In the genomic region with DNA sequence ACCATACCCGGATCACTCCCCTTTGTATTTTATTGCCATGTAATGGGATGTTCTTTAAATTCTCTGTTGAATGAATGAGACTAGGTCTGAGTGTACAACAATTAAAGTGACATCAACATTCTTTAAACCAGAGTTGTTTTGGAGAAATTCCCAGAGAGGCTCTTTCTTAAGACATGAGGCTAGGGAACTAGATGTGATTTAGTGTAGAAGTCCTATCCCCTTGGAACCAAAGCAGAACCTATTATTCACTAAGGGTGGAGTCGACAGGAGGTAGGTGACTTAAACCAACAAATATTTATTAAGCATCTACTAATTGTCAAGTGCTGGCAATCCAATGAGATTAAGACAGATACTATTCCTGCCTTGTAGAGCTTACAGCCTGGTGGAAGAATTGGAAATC, we compare ENCODE assay signal across 8 cellular contexts. TPM values are rescaled to one million over a fixed set of nuclear protein-coding genes. Genes with fewer than 3 reads are reported as not detected.
DNase-seq lines count a peak whose midpoint lies in the region; ATAC-seq and FAIRE-seq lines count a peak whose summit lies in the region.

No MANE protein-coding gene starts in this region.

- H3K4me1 ChIP-seq in thymus (ENCODE audit: control insufficient read depth, insufficient read depth, low read length) (no peaks in the 10 kb centered on the region), small intestine (ENCODE audit: control insufficient read depth in 2 of 2, insufficient read depth in 1 of 2, low read depth in 1 of 2, low read length in 1 of 2) (peaks cover 0 to 4% of the 10 kb centered on the region in 2 donors)

- peaks cover 71% of the 10 kb centered on the region for H3K4me1 Mint-ChIP-seq in activated T-cell treated with anti-CD3 and anti-CD28 coated beads, Interleukin-2, amount 50 U/mL, for 72 hours (ENCODE audit: low read depth)
- H3K4me1 Mint-ChIP-seq in activated naive CD8-positive, alpha-beta T cell (ENCODE audit: low read depth): peaks cover 51% of the 10 kb centered on the region
- peaks cover 37 to 55% of the 10 kb centered on the region in 2 donors for H3K4me1 Mint-ChIP-seq in immature natural killer cell

- no peak for ATAC-seq in activated T-cell treated with anti-CD3 and anti-CD28 coated beads, Interleukin-2, amount 50 U/mL, for 72 hours (replicated peaks in 1 of 2)
- ATAC-seq in GM18502 (IDR thresholded peaks at IDR 0.05; ENCODE audit: poor library complexity, unreplicated experiment): no peak

- peaks cover 5 to 36% of the 10 kb centered on the region in 2 donors for H3K36me3 Mint-ChIP-seq in activated T-cell treated with anti-CD3 and anti-CD28 coated beads, Interleukin-2, amount 50 U/mL, for 72 hours (ENCODE audit: insufficient read depth in 2 of 2)
- no peaks in the 10 kb centered on the region for H3K36me3 Mint-ChIP-seq in activated naive CD8-positive, alpha-beta T cell
- peaks cover 0 to 31% (median 15%) of the 10 kb centered on the region in 3 donors for H3K36me3 Mint-ChIP-seq in immature natural killer cell

- FAIRE-seq in small intestine (lab: Jason Lieb, UNC): no peak

- H3K9me3 Mint-ChIP-seq in activated T-cell treated with anti-CD3 and anti-CD28 coated beads, Interleukin-2, amount 50 U/mL, for 72 hours: no peaks in the 10 kb centered on the region
- no peaks in the 10 kb centered on the region for H3K9me3 Mint-ChIP-seq in activated naive CD8-positive, alpha-beta T cell (ENCODE audit: low read depth)
- no peaks in the 10 kb centered on the region for H3K9me3 Mint-ChIP-seq in immature natural killer cell

- H3K4me3 ChIP-seq in thymus (ENCODE audit: low read length): peak overlapping the region; percentile 73
- peak overlapping the region in 1 of 2 donors; percentile 96 for H3K4me3 ChIP-seq in small intestine (ENCODE audit: low read depth in 1 of 2, low read length in 2 of 2)

- peak overlapping the region; percentile 91 to 95 for H3K4me3 Mint-ChIP-seq in activated T-cell treated with anti-CD3 and anti-CD28 coated beads, Interleukin-2, amount 50 U/mL, for 72 hours
- peak overlapping the region; percentile 91 for H3K4me3 Mint-ChIP-seq in activated naive CD8-positive, alpha-beta T cell
- H3K4me3 Mint-ChIP-seq in immature natural killer cell: peak overlapping the region; percentile 80 to 95 (median 91)

- H3K27me3 ChIP-seq in thymus (ENCODE audit: control insufficient read depth, insufficient read depth) (no peaks in the 10 kb centered on the region), small intestine (ENCODE audit: control insufficient read depth in 2 of 2, insufficient read depth in 2 of 2, low read length in 2 of 2) (no peaks in the 10 kb centered on the region)

- H3K27ac Mint-ChIP-seq in activated T-cell treated with anti-CD3 and anti-CD28 coated beads, Interleukin-2, amount 50 U/mL, for 72 hours: peak overlapping the region; percentile 88
- no peak overlapping the region for H3K27ac Mint-ChIP-seq in activated naive CD8-positive, alpha-beta T cell
- peak overlapping the region in 5 of 6 donors; percentile 77 to 94 (median 93) for H3K27ac Mint-ChIP-seq in immature natural killer cell

- H3K36me3 ChIP-seq in thymus (ENCODE audit: control insufficient read depth, insufficient read depth): peaks cover 3% of the 10 kb centered on the region
- peaks cover 0 to 8% of the 10 kb centered on the region in 2 donors for H3K36me3 ChIP-seq in small intestine (ENCODE audit: control insufficient read depth in 2 of 2, insufficient read depth in 2 of 2, low read length in 2 of 2)

- WGBS in thymus: 81% methylated on average over 2 of the region's 2 CpGs
- 26 to 48% (median 30%) methylated on average over 2 of the region's 2 CpGs for WGBS in small intestine, 3 donors

- no peak overlapping the region for H3K27ac ChIP-seq in thymus (ENCODE audit: low read depth)
- no peak overlapping the region for H3K27ac ChIP-seq in small intestine (ENCODE audit: low read depth in 1 of 2, low read length in 1 of 2)

- H3K27me3 Mint-ChIP-seq in activated T-cell treated with anti-CD3 and anti-CD28 coated beads, Interleukin-2, amount 50 U/mL, for 72 hours (ENCODE audit: low read depth): no peaks in the 10 kb centered on the region
- H3K27me3 Mint-ChIP-seq in activated naive CD8-positive, alpha-beta T cell: no peaks in the 10 kb centered on the region
- H3K27me3 Mint-ChIP-seq in immature natural killer cell (ENCODE audit: low read depth in 3 of 3): peaks cover 0 to 7% (median 0%) of the 10 kb centered on the region in 3 donors

- no peak for DNase-seq in activated T-cell treated with anti-CD3 and anti-CD28 coated beads, Interleukin-2, amount 50 U/mL, for 72 hours
- no peak for DNase-seq in activated T-cell treated with anti-CD3 and anti-CD28 coated beads for 4 hours
- no peak for DNase-seq in immature natural killer cell
- no peak for DNase-seq in MV-4-11 (lab: John Stamatoyannopoulos, UW)
- no peak for DNase-seq in small intestine

- H3K9me3 ChIP-seq in thymus (ENCODE audit: control insufficient read depth): no peaks in the 10 kb centered on the region
- H3K9me3 ChIP-seq in small intestine (ENCODE audit: control insufficient read depth, low read depth): no peaks in the 10 kb centered on the region

RNA-seq across cellular contexts. Expression of gene EIF1AX, which starts 1.7 kb away (rescaled TPM):
- 100 to 1,000 TPM in 1 of 2 donors, 10 to 100 TPM in 1; 66.1 to 117 TPM for total RNA-seq in activated T-cell treated with anti-CD3 and anti-CD28 coated beads, Interleukin-2, amount 50 U/mL, for 72 hours
- 10 to 100 TPM; 61.0 to 88.7 (median 78.6) TPM for polyA plus RNA-seq in immature natural killer cell
- 40.5 TPM for polyA plus RNA-seq in thymus
- 10 to 100 TPM; 27.5 to 45.1 (median 40.8) TPM for polyA plus RNA-seq in small intestine

RNA-seq across cellular contexts. Expression of gene MAP7D2, which starts 23.3 kb away (rescaled TPM):
- total RNA-seq in activated T-cell treated with anti-CD3 and anti-CD28 coated beads, Interleukin-2, amount 50 U/mL, for 72 hours: under 1 TPM; 0.12 to 0.96 TPM
- polyA plus RNA-seq in immature natural killer cell (not detected), thymus (4.4 TPM), small intestine (1 to 10 TPM; 2.0 to 2.2 (median 2.2) TPM)
